ENCODE assay signal across 15 cellular contexts in genomic region chr1:10785855-10786638, GRCh38.
"Had no signal": no experiment of that assay in that cellular context is flagged by ENCODE, and none has a peak within 500 bp of the region (broad histone marks: within the 10 kb centered on the region; RNA-seq: fewer than 3 reads in every experiment).

No MANE protein-coding gene starts in this region.

- DNase-seq: activated CD4-positive, alpha-beta memory T cell treated with anti-CD3 and anti-CD28 coated beads for 36 hours; activated naive CD8-positive, alpha-beta T cell treated with anti-CD3 and anti-CD28 coated beads, Interleukin-2, amount 10 ng/mL, durations not matched to agents 7 days and 5 days; activated T-cell treated with anti-CD3 and anti-CD28 coated beads, Interleukin-2, amount 50 U/mL, for 48 hours; anterior cingulate cortex; colonic mucosa; esophagus squamous epithelium; foreskin fibroblast; nephron progenitor cell; retina had no signal

- H3K36me3 Mint-ChIP-seq: activated CD4-positive, alpha-beta memory T cell treated with anti-CD3 and anti-CD28 coated beads for 36 hours; activated naive CD8-positive, alpha-beta T cell treated with anti-CD3 and anti-CD28 coated beads, Interleukin-2, amount 10 ng/mL, durations not matched to agents 7 days and 5 days; stimulated activated effector memory CD8-positive, alpha-beta T cell treated with anti-CD3 and anti-CD28 coated beads, Interleukin-12 subunit alpha, Interleukin-12 subunit beta, amount 100 ng/mL, for 72 hours had no signal

- H3K9me3 Mint-ChIP-seq: activated CD4-positive, alpha-beta memory T cell treated with anti-CD3 and anti-CD28 coated beads for 36 hours; activated naive CD8-positive, alpha-beta T cell treated with anti-CD3 and anti-CD28 coated beads, Interleukin-2, amount 10 ng/mL, durations not matched to agents 7 days and 5 days; nephron progenitor cell; stimulated activated effector memory CD8-positive, alpha-beta T cell treated with anti-CD3 and anti-CD28 coated beads, Interleukin-12 subunit alpha, Interleukin-12 subunit beta, amount 100 ng/mL, for 72 hours had no signal

- H3K4me2 ChIP-seq: smooth muscle cell had no signal

- H3K4me1 ChIP-seq: colonic mucosa, pancreas, SJSA1, tibial nerve had no signal

- ATAC-seq: lower lobe of right lung; pancreas; stimulated activated effector memory CD8-positive, alpha-beta T cell treated with anti-CD3 and anti-CD28 coated beads, Interleukin-12 subunit alpha, Interleukin-12 subunit beta, amount 100 ng/mL, for 72 hours had no signal

- H3K27ac ChIP-seq: colonic mucosa, esophagus squamous epithelium, lower lobe of right lung, pancreas, SJSA1, tibial nerve had no signal

- H3K4me1 Mint-ChIP-seq: activated naive CD8-positive, alpha-beta T cell treated with anti-CD3 and anti-CD28 coated beads, Interleukin-2, amount 10 ng/mL, durations not matched to agents 7 days and 5 days; stimulated activated effector memory CD8-positive, alpha-beta T cell treated with anti-CD3 and anti-CD28 coated beads, Interleukin-12 subunit alpha, Interleukin-12 subunit beta, amount 100 ng/mL, for 72 hours had no signal

- H3K4me3 Mint-ChIP-seq: activated CD4-positive, alpha-beta memory T cell treated with anti-CD3 and anti-CD28 coated beads for 36 hours; activated naive CD8-positive, alpha-beta T cell treated with anti-CD3 and anti-CD28 coated beads, Interleukin-2, amount 10 ng/mL, durations not matched to agents 7 days and 5 days; nephron progenitor cell; stimulated activated effector memory CD8-positive, alpha-beta T cell treated with anti-CD3 and anti-CD28 coated beads, Interleukin-12 subunit alpha, Interleukin-12 subunit beta, amount 100 ng/mL, for 72 hours had no signal

- H3K36me3 ChIP-seq: colonic mucosa, esophagus squamous epithelium, lower lobe of right lung, pancreas, SJSA1, tibial nerve had no signal

- H3K27me3 ChIP-seq: pancreas had no signal

- H3K27ac Mint-ChIP-seq: activated CD4-positive, alpha-beta memory T cell treated with anti-CD3 and anti-CD28 coated beads for 36 hours; activated naive CD8-positive, alpha-beta T cell treated with anti-CD3 and anti-CD28 coated beads, Interleukin-2, amount 10 ng/mL, durations not matched to agents 7 days and 5 days; nephron progenitor cell; stimulated activated effector memory CD8-positive, alpha-beta T cell treated with anti-CD3 and anti-CD28 coated beads, Interleukin-12 subunit alpha, Interleukin-12 subunit beta, amount 100 ng/mL, for 72 hours had no signal

- H3K9me3 ChIP-seq: colonic mucosa, esophagus squamous epithelium, lower lobe of right lung, pancreas, SJSA1, tibial nerve had no signal

- H3K4me3 ChIP-seq: colonic mucosa, esophagus squamous epithelium, lower lobe of right lung, pancreas, SJSA1, smooth muscle cell, tibial nerve had no signal
